ENCODE assay signal across 1 cellular context in genomic region chr17:78173025-78173715, GRCh38.
TF ChIP-seq lines count a peak whose summit lies in the region.

No MANE protein-coding gene starts in this region.

TF ChIP-seq in K562, 482 proteins besides CTCF, POLR2A, EP300 and RAD21:
- peak; percentile 78 for TF ChIP-seq SIRT6 (IDR thresholded peaks at IDR 0.05; ENCODE audit: low read depth, low read length)
- TF ChIP-seq UBTF (IDR thresholded peaks at IDR 0.05; ENCODE audit: borderline replicate concordance in 1 of 2, low read depth in 2 of 2, low read length in 2 of 2), result no peak
- peak; percentile 55 for TF ChIP-seq POLR2AphosphoS5 (IDR thresholded peaks at IDR 0.05; ENCODE audit: control insufficient read depth, insufficient read depth, low read depth, low read length)
- TF ChIP-seq POLR2G (IDR thresholded peaks at IDR 0.05; ENCODE audit: low read depth, low read length), result peak; percentile 61; the same call in 1 of the 2 replicates
- TF ChIP-seq SUPT5H (IDR thresholded peaks at IDR 0.05), result 0 out of 2 replicates have a peak, but pooled peaks have one; percentile 16
- 0 out of 2 replicates have a peak, but pooled peaks have one; percentile 41 for TF ChIP-seq CBX1 (IDR thresholded peaks at IDR 0.05; ENCODE audit: low read depth)
- TF ChIP-seq TOE1 (IDR thresholded peaks at IDR 0.05; ENCODE audit: borderline replicate concordance), result no peak
- TF ChIP-seq TOE1 (CRISPR knock-in tag; IDR thresholded peaks at IDR 0.05; ENCODE audit: borderline replicate concordance, low read depth), result peak; percentile 41; the same call in 1 of the 2 replicates
- TF ChIP-seq PYGO2 (tag; IDR thresholded peaks at IDR 0.05), result no peak
- 0 out of 2 replicates have a peak, but pooled peaks have one; percentile 12 for TF ChIP-seq SP1 (CRISPR knock-in tag; IDR thresholded peaks at IDR 0.05)
- peak; percentile 14; the same call in 1 of the 2 replicates for TF ChIP-seq ZFX (CRISPR knock-in tag; IDR thresholded peaks at IDR 0.05)
- no peak for TF ChIP-seq XRCC4 (IDR thresholded peaks at IDR 0.05; ENCODE audit: extremely low read depth, insufficient read depth, insufficient read length)
- peak; percentile 30; the same call in 1 of the 2 replicates for TF ChIP-seq ZNF740 (CRISPR knock-in tag; IDR thresholded peaks at IDR 0.05)
- no peak for TF ChIP-seq ZNF740 (tag; IDR thresholded peaks at IDR 0.05)
- no peak for TF ChIP-seq PHF20 (IDR thresholded peaks at IDR 0.05; ENCODE audit: partially characterized antibody)
